In genomic region chr12:95838125-95838524, GRCh38 we compare ENCODE assay signal across 11 cellular contexts.
A peak's percentile ranks its signal among the peaks of the same experiment; 100 is the strongest.
DNase-seq lines count a peak whose midpoint lies in the region; ATAC-seq and TF ChIP-seq lines count a peak whose summit lies in the region.
"Had no signal": no experiment of that assay in that cellular context is flagged by ENCODE, and none has a peak within 500 bp of the region (broad histone marks: within the 10 kb centered on the region; RNA-seq: fewer than 3 reads in every experiment).

No MANE protein-coding gene starts in this region.

- peaks cover 16 to 24% of the 10 kb centered on the region in 2 donors for H3K4me1 ChIP-seq in duodenal mucosa (ENCODE audit: control insufficient read depth in 1 of 2, insufficient read depth in 2 of 2, low read length in 2 of 2)

- H3K36me3 ChIP-seq in duodenal mucosa (ENCODE audit: control insufficient read depth in 1 of 2, insufficient read depth in 2 of 2, low read length in 2 of 2): no peaks in the 10 kb centered on the region

- CTCF ChIA-PET in GM10248 (lab: Yijun Ruan, JAX): no interaction called here

- H3K9ac ChIP-seq in duodenal mucosa (ENCODE audit: low read depth in 1 of 2, low read length in 2 of 2): no peak overlapping the region

- no peaks in the 10 kb centered on the region for H3K9me3 ChIP-seq in duodenal mucosa (ENCODE audit: control insufficient read depth in 1 of 2, low read length in 2 of 2)

- peak overlapping the region; percentile 35 to 42 for H3K4me3 ChIP-seq in duodenal mucosa (ENCODE audit: low read depth in 1 of 2, low read length in 2 of 2)
- no peak overlapping the region for H3K4me3 ChIP-seq in skeletal muscle cell (ENCODE audit: low read depth, low read length)

- DNase-seq in DMS153 (lab: John Stamatoyannopoulos, UW) (peak; percentile 54), DMS153 treated with DMSO at 0.1 percent for 48 hours (lab: John Stamatoyannopoulos, UW; ENCODE audit: unreplicated experiment) (no peak), NCI-H510A treated with DMSO at 0.1 percent for 48 hours (lab: John Stamatoyannopoulos, UW) (peak; percentile 70), skeletal muscle cell (ENCODE audit: low read depth) (peak; percentile 60), GM10248 (ENCODE audit: extremely low spot score) (no peak), SKM-1 treated with dmso at 0.1 percent for 144 hours (lab: John Stamatoyannopoulos, UW; ENCODE audit: unreplicated experiment) (no peak)
- DNase-seq: 8988T; activated CD8-positive, alpha-beta T cell treated with anti-CD3 and anti-CD28 coated beads, Interleukin-2, amount 10 ng/mL, durations not matched to agents 7 days and 5 days; stimulated activated CD4-positive, alpha-beta T cell treated with anti-CD3 and anti-CD28 coated beads, Interleukin-4, amount 100 ng/mL, for 24 hours had no signal

- H3K27me3 ChIP-seq in duodenal mucosa (ENCODE audit: control insufficient read depth in 1 of 2, insufficient read depth in 2 of 2, low read length in 2 of 2): no peaks in the 10 kb centered on the region

- no peak for TF ChIP-seq CTCF in GM10248 (IDR thresholded peaks at IDR 0.05; ENCODE audit: control extremely low read depth, extremely low read depth, low read depth, missing control alignments)

- no peak for ATAC-seq in HG02884 (IDR thresholded peaks at IDR 0.05; ENCODE audit: unreplicated experiment)
- ATAC-seq: activated CD8-positive, alpha-beta T cell treated with anti-CD3 and anti-CD28 coated beads, Interleukin-2, amount 10 ng/mL, durations not matched to agents 7 days and 5 days had no signal

- no peak overlapping the region for H3K27ac ChIP-seq in duodenal mucosa (ENCODE audit: low read depth, low read length)

- POLR2A ChIA-PET in GM10248 (lab: Yijun Ruan, JAX): no interaction called here

Comparison
In these comparisons a context has a peak if more than half of its experiments do, and no peak if none do; other contexts are left out.
1. DNase-seq: peak in DMS153 (single experiment), NCI-H510A treated with DMSO at 0.1 percent for 48 hours (single experiment) and skeletal muscle cell (single experiment); none in DMS153 treated with DMSO at 0.1 percent for 48 hours (single experiment), GM10248 (single experiment) and SKM-1 treated with dmso at 0.1 percent for 144 hours (single experiment).